In the genomic region with DNA sequence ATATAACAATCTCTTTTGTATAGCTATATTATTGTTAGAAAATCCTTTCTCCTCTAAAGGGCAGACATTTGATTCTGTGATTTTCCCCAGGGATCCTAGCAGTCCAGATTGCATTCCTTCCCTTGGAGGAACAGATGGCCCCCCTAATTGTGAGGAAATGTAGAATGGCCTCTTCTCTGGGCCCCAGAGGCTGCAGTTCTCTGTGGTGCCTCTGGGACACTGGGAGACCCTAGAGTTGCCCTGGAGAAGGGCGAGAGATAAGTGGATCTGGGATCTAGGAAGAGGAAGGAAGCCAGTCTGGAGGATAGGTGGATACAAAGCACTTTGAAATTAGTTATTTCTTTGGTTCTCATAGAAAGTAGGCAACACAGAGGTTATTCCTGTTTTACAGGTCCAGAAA, we compare ENCODE assay signal across 15 cellular contexts. TPM values are rescaled to one million over a fixed set of nuclear protein-coding genes. Genes with fewer than 3 reads are reported as not detected.
DNase-seq lines count a peak whose midpoint lies in the region; ATAC-seq and TF ChIP-seq lines count a peak whose summit lies in the region.
"Had no signal": no experiment of that assay in that cellular context is flagged by ENCODE, and none has a peak within 500 bp of the region (broad histone marks: within the 10 kb centered on the region; RNA-seq: fewer than 3 reads in every experiment).

No MANE protein-coding gene starts in this region.

- dilution Hi-C loops in mammary epithelial cell (cut with HindIII; ENCODE audit: low sequenced_read_pairs) = loop anchor here (5.0 kb wide), 1 partner anchor 51 kb away; no protein-coding TSS in a partner anchor

- DNase-seq in MCF 10A (ENCODE audit: unreplicated experiment) = no peak
- DNase-seq in mammary epithelial cell = no peak
- DNase-seq in NCI-H446 treated with DMSO at 0.1 percent for 48 hours (lab: John Stamatoyannopoulos, UW) = peak; percentile 23
- DNase-seq in endodermal cell = peak; percentile 75
- no peak for DNase-seq in left lobe of liver (ENCODE audit: low spot score)
- no peak for DNase-seq in osteocyte (ENCODE audit: extremely low spot score, unreplicated experiment)
- DNase-seq: activated CD4-positive, alpha-beta T cell treated with anti-CD3 and anti-CD28 coated beads, Interleukin-2, amount 50 U/mL, for 48 hours; GOT3; KG1; lower lobe of right lung; NCI-H526 treated with DMSO at 0.1 percent for 48 hours had no signal

- no peak for ATAC-seq in left lobe of liver
- no peak for ATAC-seq in GM18870 (IDR thresholded peaks at IDR 0.05; ENCODE audit: unreplicated experiment)
- no peak for ATAC-seq in GM21723 (IDR thresholded peaks at IDR 0.05; ENCODE audit: unreplicated experiment)
- ATAC-seq: lower lobe of right lung had no signal

- POLR2A ChIA-PET in MCF 10A (lab: Yijun Ruan, JAX) = interaction anchor here (1.0 kb wide), 1 partner anchor 12 kb away, joined by 3 read pairs; a partner anchor contains a TSS

- H3K4me2 ChIP-seq in mammary epithelial cell (ENCODE audit: insufficient read depth, low read depth, low read length) = no peak overlapping the region

- no TSS peak for BruUV-seq in MCF 10A (replicated peaks; lab: Mats Ljungman, UMichigan)
- BruUV-seq in mammary epithelial cell (replicated peaks; lab: Mats Ljungman, UMichigan) = no TSS peak

- H3K79me2 ChIP-seq in mammary epithelial cell (ENCODE audit: insufficient read depth, low read length) = peaks cover 7% of the 10 kb centered on the region

- H3K4me3 Mint-ChIP-seq in MCF 10A (ENCODE audit: unreplicated experiment) (peak overlapping the region; percentile 87), endodermal cell (no peak overlapping the region), osteocyte (ENCODE audit: unreplicated experiment) (no peak overlapping the region)

- H3K4me1 Mint-ChIP-seq in MCF 10A (ENCODE audit: insufficient read depth, unreplicated experiment) = peaks cover 26% of the 10 kb centered on the region
- H3K4me1 Mint-ChIP-seq in endodermal cell = peaks cover 19% of the 10 kb centered on the region
- peaks cover 32% of the 10 kb centered on the region for H3K4me1 Mint-ChIP-seq in osteocyte (ENCODE audit: unreplicated experiment)

- H4K20me1 ChIP-seq in mammary epithelial cell (ENCODE audit: insufficient read depth, low read length) = no peaks in the 10 kb centered on the region

- H3K9me3 Mint-ChIP-seq in MCF 10A (ENCODE audit: unreplicated experiment) (no peaks in the 10 kb centered on the region), endodermal cell (no peaks in the 10 kb centered on the region), osteocyte (ENCODE audit: unreplicated experiment) (no peaks in the 10 kb centered on the region)

- no peak overlapping the region for H3K27ac Mint-ChIP-seq in MCF 10A (ENCODE audit: low read depth, unreplicated experiment)
- no peak overlapping the region for H3K27ac Mint-ChIP-seq in endodermal cell
- H3K27ac Mint-ChIP-seq in osteocyte (ENCODE audit: unreplicated experiment) = no peak overlapping the region

- H3K4me3 ChIP-seq in mammary epithelial cell (replicated peaks in 1 of 3; ENCODE audit: insufficient read depth in 1 of 3, low read depth in 2 of 3, low read length in 3 of 3) = no peak overlapping the region
- H3K4me3 ChIP-seq in endodermal cell (ENCODE audit: low read length) = no peak overlapping the region
- H3K4me3 ChIP-seq: prostate gland had no signal

- CTCF ChIA-PET in MCF 10A (lab: Yijun Ruan, JAX) (interaction anchor here (0.7 to 1.5 kb wide), 3 partner anchors 10 to 572 kb away, joined by 3 to 7 read pairs (median 3); no protein-coding TSS in a partner anchor), mammary epithelial cell (lab: Charles Lee; ENCODE audit: low non-redundant PET) (no interaction called here)

- H3K9ac ChIP-seq in mammary epithelial cell (ENCODE audit: insufficient read depth, low read length) = no peak overlapping the region
- no peak overlapping the region for H3K9ac ChIP-seq in endodermal cell (ENCODE audit: extremely low read depth, low read length, poor library complexity, severe bottlenecking)

- no peak overlapping the region for H2AFZ ChIP-seq in mammary epithelial cell (ENCODE audit: low read depth, low read length)

- no peaks in the 10 kb centered on the region for H3K9me3 ChIP-seq in mammary epithelial cell (replicated peaks; ENCODE audit: insufficient read depth, low read length)
- H3K9me3 ChIP-seq in endodermal cell (ENCODE audit: control insufficient read depth, low read length) = no peaks in the 10 kb centered on the region
- H3K9me3 ChIP-seq: lower lobe of right lung, prostate gland had no signal

- H3K27me3 Mint-ChIP-seq in MCF 10A (ENCODE audit: insufficient read depth, unreplicated experiment) (peaks cover 11% of the 10 kb centered on the region), endodermal cell (ENCODE audit: insufficient read depth) (peaks cover 7% of the 10 kb centered on the region), osteocyte (ENCODE audit: unreplicated experiment) (peaks cover 3% of the 10 kb centered on the region)

- H3K4me1 ChIP-seq in mammary epithelial cell (ENCODE audit: insufficient read depth, low read length) (peaks cover 25% of the 10 kb centered on the region), endodermal cell (ENCODE audit: control insufficient read depth, insufficient read depth, low read length) (no peaks in the 10 kb centered on the region)

- H3K27me3 ChIP-seq in mammary epithelial cell (ENCODE audit: insufficient read depth, low read length) (no peaks in the 10 kb centered on the region), endodermal cell (ENCODE audit: control insufficient read depth, insufficient read depth, low read length, poor library complexity, severe bottlenecking) (peaks cover 11% of the 10 kb centered on the region)

- H3K36me3 Mint-ChIP-seq in MCF 10A (ENCODE audit: insufficient read depth, unreplicated experiment) (no peaks in the 10 kb centered on the region), endodermal cell (ENCODE audit: low read depth) (no peaks in the 10 kb centered on the region), osteocyte (ENCODE audit: unreplicated experiment) (no peaks in the 10 kb centered on the region)

- H3K27ac ChIP-seq in mammary epithelial cell (ENCODE audit: insufficient read depth, low read depth, low read length) = no peak overlapping the region
- H3K27ac ChIP-seq in endodermal cell (ENCODE audit: low read depth, low read length) = no peak overlapping the region
- H3K27ac ChIP-seq: prostate gland had no signal

- in situ Hi-C loops in mammary epithelial cell (cut with MboI; ENCODE audit: low sequenced_read_pairs in 2 of 2) = no loop called here

- intact Hi-C loops in MCF 10A (cut with micrococcal nuclease) = no loop called here
- intact Hi-C loops in mammary epithelial cell (cut with micrococcal nuclease) = no loop called here

- H3K36me3 ChIP-seq in mammary epithelial cell (ENCODE audit: insufficient read depth, low read length) (no peaks in the 10 kb centered on the region), endodermal cell (ENCODE audit: control insufficient read depth, insufficient read depth, low read length) (no peaks in the 10 kb centered on the region)
- H3K36me3 ChIP-seq: lower lobe of right lung, prostate gland had no signal

- TF ChIP-seq CTCF in MCF 10A (IDR thresholded peaks at IDR 0.05; ENCODE audit: unreplicated experiment) (no peak), mammary epithelial cell (conservative IDR thresholded peaks at IDR 0.05 in 1 of 2, IDR thresholded peaks at IDR 0.05 in 1 of 2; ENCODE audit: extremely low read depth in 1 of 2, insufficient read depth in 1 of 2, low read depth in 1 of 2, low read length in 2 of 2) (peak in 1 of 2 donors; percentile 9), endodermal cell (conservative IDR thresholded peaks at IDR 0.05) (peak; percentile 68), osteocyte (IDR thresholded peaks at IDR 0.05) (no peak)

- 100% methylated on average over 1 of the region's 1 CpG for WGBS in mammary epithelial cell (ENCODE audit: low coverage, missing lambda C conversion rate)
- 70 to 78% methylated on average over 1 of the region's 1 CpG for WGBS in endodermal cell (ENCODE audit: insufficient coverage in 1 of 2, insufficient read length in 1 of 2), 2 experiments

RNA-seq across cellular contexts. Expression of a gene that starts 1.9 kb away (rescaled TPM):
- total RNA-seq in MCF 10A (2022) (45.4 and 48.2 TPM in 2 replicates), mammary epithelial cell (10 to 100 TPM; 11.7 to 31.9 TPM), endodermal cell (10 to 100 TPM; 34.3 to 48.6 TPM), left lobe of liver (71.5 TPM), osteocyte (35.4 and 36.0 TPM in 2 replicates)
- 27.9 TPM for polyA plus RNA-seq in mammary epithelial cell
- 38.3 TPM for polyA minus RNA-seq in mammary epithelial cell
- polyA plus RNA-seq in endodermal cell (2013, experiment 1 of 2) = 68.5 TPM
- 57.9 TPM for polyA plus RNA-seq in endodermal cell (2013, experiment 2 of 2)

RNA-seq across cellular contexts. Expression of a gene that starts 4.6 kb away (rescaled TPM):
- 0.37 and 1.1 TPM in 2 replicates for total RNA-seq in MCF 10A (2022)
- total RNA-seq in mammary epithelial cell = under 1 TPM; 0.82 to 0.83 TPM
- polyA plus RNA-seq in mammary epithelial cell = 0.23 TPM
- polyA minus RNA-seq in mammary epithelial cell = not detected
- total RNA-seq in endodermal cell = 1 to 10 TPM; 1.2 to 1.4 TPM
- polyA plus RNA-seq in endodermal cell (2013, experiment 1 of 2) = 2.2 TPM
- polyA plus RNA-seq in endodermal cell (2013, experiment 2 of 2) = 1.9 TPM
- total RNA-seq in left lobe of liver = 0.50 TPM
- 2.4 TPM in 2 replicates for total RNA-seq in osteocyte

RNA-seq across cellular contexts. Expression of a gene that starts 11.8 kb away (rescaled TPM):
- total RNA-seq in MCF 10A (2022) (not detected in 2 replicates), mammary epithelial cell (not detected), endodermal cell (under 1 TPM in 1 of 2 donors, not detected in 1; 0.22 TPM), left lobe of liver (not detected), osteocyte (not detected in 2 replicates)
- not detected for polyA plus RNA-seq in mammary epithelial cell
- polyA minus RNA-seq in mammary epithelial cell = not detected
- 0.32 TPM for polyA plus RNA-seq in endodermal cell (2013, experiment 1 of 2)
- 0.70 TPM for polyA plus RNA-seq in endodermal cell (2013, experiment 2 of 2)
- total RNA-seq: temporal lobe had no signal

RNA-seq across cellular contexts. Expression of a gene that starts 12.3 kb away (rescaled TPM):
- total RNA-seq in MCF 10A (2022) (4.6 and 7.0 TPM in 2 replicates), mammary epithelial cell (1 to 10 TPM; 3.8 to 7.5 TPM), endodermal cell (10 to 100 TPM; 12.8 to 18.3 TPM), left lobe of liver (4.4 TPM), osteocyte (25.6 and 29.9 TPM in 2 replicates)
- 1.9 TPM for polyA plus RNA-seq in mammary epithelial cell
- polyA minus RNA-seq in mammary epithelial cell = 3.1 TPM
- polyA plus RNA-seq in endodermal cell (2013, experiment 1 of 2) = 29.5 TPM
- 26.0 TPM for polyA plus RNA-seq in endodermal cell (2013, experiment 2 of 2)

RNA-seq across cellular contexts. Expression of a gene that starts 25.3 kb away (rescaled TPM):
- total RNA-seq in MCF 10A (2022) (5.7 and 10.0 TPM in 2 replicates), mammary epithelial cell (10 to 100 TPM in 1 of 2 donors, 1 to 10 TPM in 1; 1.3 to 13.3 TPM), endodermal cell (10 to 100 TPM; 22.9 to 26.0 TPM), left lobe of liver (3.3 TPM), osteocyte (26.8 and 28.1 TPM in 2 replicates)
- polyA plus RNA-seq in mammary epithelial cell = 3.8 TPM
- polyA minus RNA-seq in mammary epithelial cell = 29.5 TPM
- polyA plus RNA-seq in endodermal cell (2013, experiment 1 of 2) = 22.9 TPM
- 20.2 TPM for polyA plus RNA-seq in endodermal cell (2013, experiment 2 of 2)

Comparison
In these comparisons a context has a peak if more than half of its experiments do, and no peak if none do; other contexts are left out.
1. DNase-seq: peak in NCI-H446 treated with DMSO at 0.1 percent for 48 hours (single experiment) and endodermal cell (single experiment); none in MCF 10A (single experiment), mammary epithelial cell (single experiment), left lobe of liver (single experiment) and osteocyte (single experiment).